ENCODE assay signal across 1 cellular context in genomic region chr16:87847785-87848675, GRCh38.
TF ChIP-seq lines count a peak whose summit lies in the region.

No MANE protein-coding gene starts in this region.

TF ChIP-seq in HepG2, 621 proteins besides CTCF, POLR2A, EP300 and RAD21 (continued from another document and continues in another):
- TF ChIP-seq ZBTB37 (CRISPR knock-in tag; IDR thresholded peaks at IDR 0.05) (peak; percentile 90), SNAI1 (CRISPR knock-in tag; IDR thresholded peaks at IDR 0.05; ENCODE audit: borderline replicate concordance) (peak; percentile 24; the same call in 1 of the 2 replicates), NFYC (CRISPR knock-in tag; IDR thresholded peaks at IDR 0.05) (no peak; the same call in 1 of the 2 replicates), PLSCR1 (CRISPR knock-in tag; IDR thresholded peaks at IDR 0.05; ENCODE audit: borderline replicate concordance) (no peak), ZMAT3 (CRISPR knock-in tag; conservative IDR thresholded peaks at IDR 0.05) (peak; percentile 94), SIN3A (IDR thresholded peaks at IDR 0.05; ENCODE audit: borderline replicate concordance, low read depth, low read length) (no peak), SCMH1 (CRISPR knock-in tag; IDR thresholded peaks at IDR 0.05; ENCODE audit: borderline replicate concordance) (no peak), ZNF567 (CRISPR knock-in tag; IDR thresholded peaks at IDR 0.05; ENCODE audit: borderline replicate concordance) (peak; percentile 71; the same call in 1 of the 2 replicates), MED8 (CRISPR knock-in tag; IDR thresholded peaks at IDR 0.05; ENCODE audit: insufficient replicate concordance) (peak; percentile 70), ZNF670 (CRISPR knock-in tag; IDR thresholded peaks at IDR 0.05; ENCODE audit: borderline replicate concordance) (peak; percentile 21; the same call in 1 of the 2 replicates), BCL3 (CRISPR knock-in tag; IDR thresholded peaks at IDR 0.05) (peak; percentile 76; the same call in 1 of the 2 replicates), NFE2L2 (IDR thresholded peaks at IDR 0.05; ENCODE audit: low read length) (no peak), TAF1 (CRISPR knock-in tag; IDR thresholded peaks at IDR 0.05) (peak; percentile 60), CAMTA2 (CRISPR knock-in tag; IDR thresholded peaks at IDR 0.05; ENCODE audit: borderline replicate concordance) (peak; percentile 12), TERF1 (CRISPR knock-in tag; IDR thresholded peaks at IDR 0.05) (no peak), ZNF24 (IDR thresholded peaks at IDR 0.05) (no peak), NR2F2 (IDR thresholded peaks at IDR 0.05; ENCODE audit: borderline replicate concordance, low read depth) (no peak), FOSL1 (CRISPR knock-in tag; IDR thresholded peaks at IDR 0.05; ENCODE audit: borderline replicate concordance) (no peak), ZNF746 (CRISPR knock-in tag; IDR thresholded peaks at IDR 0.05) (peak; percentile 92), ISX (CRISPR knock-in tag; conservative IDR thresholded peaks at IDR 0.05) (no peak), TBL1XR1 (IDR thresholded peaks at IDR 0.05; ENCODE audit: borderline replicate concordance, low read length, partially characterized antibody) (no peak), CSRNP2 (CRISPR knock-in tag; conservative IDR thresholded peaks at IDR 0.05; ENCODE audit: low read depth) (no peak), PHF5A (CRISPR knock-in tag; IDR thresholded peaks at IDR 0.05; ENCODE audit: low read depth, unreplicated experiment) (peak; percentile 18), RARG (CRISPR knock-in tag; IDR thresholded peaks at IDR 0.05; ENCODE audit: low read depth) (no peak), RXRA (CRISPR knock-in tag; IDR thresholded peaks at IDR 0.05) (peak; percentile 87), KDM5B (CRISPR knock-in tag; IDR thresholded peaks at IDR 0.05; ENCODE audit: borderline replicate concordance) (no peak), FIP1L1 (IDR thresholded peaks at IDR 0.05; ENCODE audit: borderline replicate concordance, insufficient read depth, low read depth, low read length) (0 out of 2 replicates have a peak, but pooled peaks have one; percentile 32), ZNF484 (CRISPR knock-in tag; IDR thresholded peaks at IDR 0.05; ENCODE audit: borderline replicate concordance, low read depth) (no peak), ZBTB46 (CRISPR knock-in tag; IDR thresholded peaks at IDR 0.05; ENCODE audit: borderline replicate concordance) (0 out of 2 replicates have a peak, but pooled peaks have one; percentile 87), CBX2 (IDR thresholded peaks at IDR 0.05; ENCODE audit: low read depth, low read length) (no peak), CBX2 (CRISPR knock-in tag; IDR thresholded peaks at IDR 0.05; ENCODE audit: low read depth) (no peak), TRAFD1 (CRISPR knock-in tag; IDR thresholded peaks at IDR 0.05; ENCODE audit: borderline replicate concordance) (peak; percentile 22; the same call in 1 of the 2 replicates), ZBTB43 (CRISPR knock-in tag; conservative IDR thresholded peaks at IDR 0.05) (peak; percentile 80), ZNF513 (CRISPR knock-in tag; conservative IDR thresholded peaks at IDR 0.05) (no peak), FOXC1 (CRISPR knock-in tag; IDR thresholded peaks at IDR 0.05; ENCODE audit: borderline replicate concordance) (no peak), HINFP (CRISPR knock-in tag; IDR thresholded peaks at IDR 0.05; ENCODE audit: low read depth) (peak; percentile 33), RBM39 (IDR thresholded peaks at IDR 0.05; ENCODE audit: low read depth, low read length, poor library complexity, severe bottlenecking) (no peak), PREB (CRISPR knock-in tag; IDR thresholded peaks at IDR 0.05) (no peak), RFX5 (IDR thresholded peaks at IDR 0.05; ENCODE audit: low read depth, low read length) (no peak), ZNF792 (CRISPR knock-in tag; IDR thresholded peaks at IDR 0.05) (peak; percentile 85; the same call in 1 of the 2 replicates), HNF4G (IDR thresholded peaks at IDR 0.05; ENCODE audit: borderline replicate concordance, low read depth, low read length) (peak; percentile 5; the same call in 1 of the 2 replicates), HNF4G (CRISPR knock-in tag; IDR thresholded peaks at IDR 0.05; ENCODE audit: borderline replicate concordance, low read depth) (peak; percentile 12; the same call in 1 of the 2 replicates), FOXP1 (IDR thresholded peaks at IDR 0.05) (no peak), FOXP1 (CRISPR knock-in tag; IDR thresholded peaks at IDR 0.05) (peak; percentile 14; the same call in 1 of the 2 replicates), E2F5 (CRISPR knock-in tag; conservative IDR thresholded peaks at IDR 0.05) (0 out of 2 replicates have a peak, but pooled peaks have one; percentile 35), ZNF850 (CRISPR knock-in tag; conservative IDR thresholded peaks at IDR 0.05) (no peak)
